Comparison of ENCODE assay signal across 1 cellular context in genomic region chr17:76182016-76182764, GRCh38.
TF ChIP-seq lines count a peak whose summit lies in the region.

No MANE protein-coding gene starts in this region.

TF ChIP-seq in K562, 482 proteins besides CTCF, POLR2A, EP300 and RAD21 (continued from another document):
- TF ChIP-seq MAZ (CRISPR knock-in tag; conservative IDR thresholded peaks at IDR 0.05 in 1 of 2, IDR thresholded peaks at IDR 0.05 in 1 of 2) (0 out of 4 replicates have a peak, but pooled peaks of 1 of the 2 experiments have one; percentile 24), TOE1 (IDR thresholded peaks at IDR 0.05; ENCODE audit: borderline replicate concordance) (0 out of 2 replicates have a peak, but pooled peaks have one; percentile 17), TOE1 (CRISPR knock-in tag; IDR thresholded peaks at IDR 0.05; ENCODE audit: borderline replicate concordance, low read depth) (no peak), MTA3 (IDR thresholded peaks at IDR 0.05; ENCODE audit: borderline replicate concordance) (0 out of 2 replicates have a peak, but pooled peaks have one; percentile 45), PHF21A (IDR thresholded peaks at IDR 0.05; ENCODE audit: borderline replicate concordance, low read depth) (no peak), ATF3 (IDR thresholded peaks at IDR 0.05) (peak; percentile 32; the same call in 1 of the 2 replicates), ATF3 (CRISPR knock-in tag; conservative IDR thresholded peaks at IDR 0.05) (no peak), ZNF175 (CRISPR knock-in tag; IDR thresholded peaks at IDR 0.05; ENCODE audit: low read depth) (peak; percentile 83; the same call in 1 of the 2 replicates), E2F6 (IDR thresholded peaks at IDR 0.05; ENCODE audit: borderline replicate concordance in 1 of 2, extremely low read depth in 1 of 2, insufficient read depth in 1 of 2, insufficient read length in 1 of 2, low read depth in 1 of 2, low read length in 1 of 2, poor library complexity in 1 of 2, severe bottlenecking in 1 of 2) (peak in 1 of 2 experiments; percentile 53), GABPB2 (CRISPR knock-in tag; conservative IDR thresholded peaks at IDR 0.05) (no peak), CEBPB (tag; IDR thresholded peaks at IDR 0.05) (peak; percentile 31; the same call in 1 of the 2 replicates)
